17 cellular contexts compared by ENCODE assay signal in genomic region chr17:74877592-74878543, GRCh38. TPM values are rescaled to one million over a fixed set of nuclear protein-coding genes. Genes with fewer than 3 reads are reported as not detected.
DNase-seq lines count a peak whose midpoint lies in the region; ATAC-seq and TF ChIP-seq lines count a peak whose summit lies in the region.
"Had no signal": no experiment of that assay in that cellular context is flagged by ENCODE, and none has a peak within 500 bp of the region (broad histone marks: within the 10 kb centered on the region; RNA-seq: fewer than 3 reads in every experiment).

No MANE protein-coding gene starts in this region.

- peaks cover 6% of the 10 kb centered on the region for H3K36me3 Mint-ChIP-seq in MCF 10A (ENCODE audit: insufficient read depth, unreplicated experiment)
- H3K36me3 Mint-ChIP-seq: memory B cell had no signal

- H3K4me3 Mint-ChIP-seq in MCF 10A (ENCODE audit: unreplicated experiment), result no peak overlapping the region
- H3K4me3 Mint-ChIP-seq: activated CD4-positive, alpha-beta memory T cell treated with anti-CD3 and anti-CD28 coated beads, Interleukin-2, amount 10 ng/mL, durations not matched to agents 7 days and 5 days; memory B cell had no signal

- H3K9me3 ChIP-seq in breast epithelium (no peaks in the 10 kb centered on the region), thyroid gland (no peaks in the 10 kb centered on the region)
- H3K9me3 ChIP-seq: tibial nerve had no signal

- H3K4me1 Mint-ChIP-seq in MCF 10A (ENCODE audit: insufficient read depth, unreplicated experiment), result peaks cover 17% of the 10 kb centered on the region

- H3K27ac ChIP-seq in breast epithelium (no peak overlapping the region), thyroid gland (peak overlapping the region; percentile 80 to 95 (median 81))
- H3K27ac ChIP-seq: brain microvascular endothelial cell, tibial nerve had no signal

- CTCF ChIA-PET in MCF 10A (lab: Yijun Ruan, JAX), result interaction anchor here (0.6 to 1.2 kb wide), 4 partner anchors 15 to 84 kb away, joined by 3 to 6 read pairs (median 3); no protein-coding TSS in a partner anchor

- peak; percentile 76 for DNase-seq in MCF 10A (ENCODE audit: unreplicated experiment)
- DNase-seq in breast epithelium (ENCODE audit: low spot score in 2 of 2), result no peak
- DNase-seq in SW480 (ENCODE audit: low spot score), result peak; percentile 79
- no peak for DNase-seq in left ventricle myocardium superior
- DNase-seq in thyroid gland, result peak; percentile 83 to 86
- DNase-seq in Ammon's horn (ENCODE audit: low spot score), result no peak
- no peak for DNase-seq in kidney glomerular epithelial cell (lab: John Stamatoyannopoulos, UW)
- DNase-seq: activated CD4-positive, alpha-beta memory T cell treated with anti-CD3 and anti-CD28 coated beads, Interleukin-2, amount 10 ng/mL, durations not matched to agents 7 days and 5 days; brain microvascular endothelial cell; DMS153; NCI-H510A treated with DMSO at 0.1 percent for 48 hours; occipital lobe had no signal

- no peaks in the 10 kb centered on the region for H3K27me3 Mint-ChIP-seq in MCF 10A (ENCODE audit: insufficient read depth, unreplicated experiment)

- H3K36me3 ChIP-seq in breast epithelium, result no peaks in the 10 kb centered on the region
- no peaks in the 10 kb centered on the region for H3K36me3 ChIP-seq in thyroid gland
- H3K36me3 ChIP-seq: brain microvascular endothelial cell, tibial nerve had no signal

- H3K27me3 ChIP-seq in breast epithelium (peaks cover 0 to 7% of the 10 kb centered on the region in 2 donors), thyroid gland (no peaks in the 10 kb centered on the region)

- H3K4me3 ChIP-seq in breast epithelium (no peak overlapping the region), thyroid gland (replicated peaks in 1 of 3) (no peak overlapping the region)
- H3K4me3 ChIP-seq: tibial nerve had no signal

- ATAC-seq in left ventricle myocardium superior, result peak; percentile 13
- ATAC-seq in GM19455 (IDR thresholded peaks at IDR 0.05; ENCODE audit: unreplicated experiment), result no peak

- intact Hi-C loops in MCF 10A (cut with micrococcal nuclease) (no loop called here), breast epithelium (cut with DNase I; ENCODE audit: low total_unique reads) (no loop called here), left ventricle myocardium superior (cut with micrococcal nuclease) (no loop called here), thyroid gland (cut with DNase I) (no loop called here)

- 34 to 39% methylated on average over 9 to 12 of the region's 19 CpGs for WGBS in thyroid gland, 2 donors

- no peaks in the 10 kb centered on the region for H3K9me3 Mint-ChIP-seq in MCF 10A (ENCODE audit: unreplicated experiment)
- H3K9me3 Mint-ChIP-seq: activated CD4-positive, alpha-beta memory T cell treated with anti-CD3 and anti-CD28 coated beads, Interleukin-2, amount 10 ng/mL, durations not matched to agents 7 days and 5 days; activated T-helper 2 cell treated with anti-CD3 and anti-CD28 coated beads, Interferon-gamma antibody, Interleukin-2, Interleukin-4, amounts not matched to agents 10 μg/mL and 5 μg/mL and 100 μg/mL, durations not matched to agents 14 hours and 24 hours and 36 hours; memory B cell had no signal

- no peak overlapping the region for H3K27ac Mint-ChIP-seq in MCF 10A (ENCODE audit: low read depth, unreplicated experiment)
- H3K27ac Mint-ChIP-seq: activated CD4-positive, alpha-beta memory T cell treated with anti-CD3 and anti-CD28 coated beads, Interleukin-2, amount 10 ng/mL, durations not matched to agents 7 days and 5 days; activated T-helper 2 cell treated with anti-CD3 and anti-CD28 coated beads, Interferon-gamma antibody, Interleukin-2, Interleukin-4, amounts not matched to agents 10 μg/mL and 5 μg/mL and 100 μg/mL, durations not matched to agents 14 hours and 24 hours and 36 hours; memory B cell had no signal

- TF ChIP-seq POLR2A in breast epithelium (IDR thresholded peaks at IDR 0.05), result no peak
- TF ChIP-seq POLR2A in thyroid gland (IDR thresholded peaks at IDR 0.05), result no peak

- POLR2A ChIA-PET in MCF 10A (lab: Yijun Ruan, JAX), result interaction anchor here (0.6 to 1.6 kb wide), 6 partner anchors 33 to 232 kb away, joined by 3 to 4 read pairs (median 3); partner anchors contain the start of gene ARMC7

- no TSS peak for BruUV-seq in MCF 10A (replicated peaks; lab: Mats Ljungman, UMichigan)

- H3K4me1 ChIP-seq in breast epithelium (no peaks in the 10 kb centered on the region), thyroid gland (peaks cover 14 to 31% of the 10 kb centered on the region in 2 donors)

- TF ChIP-seq CTCF in MCF 10A (IDR thresholded peaks at IDR 0.05; ENCODE audit: unreplicated experiment) (no peak), breast epithelium (IDR thresholded peaks at IDR 0.05) (no peak), thyroid gland (IDR thresholded peaks at IDR 0.05) (no peak)

RNA-seq across cellular contexts. Expression of gene FDXR, which starts 5.1 kb away (rescaled TPM):
- total RNA-seq in MCF 10A (2022) (25.0 and 29.7 TPM in 2 replicates), breast epithelium (1 to 10 TPM; 7.3 to 9.3 (median 8.8) TPM), left ventricle myocardium superior (4.5 TPM), thyroid gland (10 to 100 TPM in 2 of 4 donors, 1 to 10 TPM in 2; 5.9 to 18.6 (median 10.2) TPM)

RNA-seq across cellular contexts. Expression of gene FADS6, which starts 15.6 kb away (rescaled TPM):
- total RNA-seq in MCF 10A (2022) (not detected in 2 replicates), breast epithelium (under 1 TPM in 2 of 3 donors, not detected in 1; 0.33 to 0.80 TPM), left ventricle myocardium superior (not detected), thyroid gland (not detected)
- total RNA-seq: activated CD4-positive, alpha-beta memory T cell treated with anti-CD3 and anti-CD28 coated beads, Interleukin-2, amount 10 ng/mL, durations not matched to agents 7 days and 5 days; activated T-helper 2 cell treated with anti-CD3 and anti-CD28 coated beads, Interferon-gamma antibody, Interleukin-2, Interleukin-4, amounts not matched to agents 10 μg/mL and 5 μg/mL and 100 μg/mL, durations not matched to agents 14 hours and 24 hours and 36 hours; endothelial cell of umbilical vein; tibial nerve had no signal

RNA-seq across cellular contexts. Expression of gene GRIN2C, which starts 18.2 kb away (rescaled TPM):
- total RNA-seq in MCF 10A (2022) (0.12 and 0.28 TPM in 2 replicates), breast epithelium (under 1 TPM in 1 of 3 donors, not detected in 2; 0.48 TPM), left ventricle myocardium superior (0.52 TPM), thyroid gland (100 to 1,000 TPM in 2 of 4 donors, 10 to 100 TPM in 2; 63.4 to 120 (median 94.0) TPM)

RNA-seq across cellular contexts. Expression of gene USH1G, which starts 45.2 kb away (rescaled TPM):
- total RNA-seq in MCF 10A (2022), result not detected in 2 replicates
- total RNA-seq in breast epithelium, result not detected
- not detected for total RNA-seq in left ventricle myocardium superior
- total RNA-seq in thyroid gland, result not detected
- total RNA-seq: activated CD4-positive, alpha-beta memory T cell treated with anti-CD3 and anti-CD28 coated beads, Interleukin-2, amount 10 ng/mL, durations not matched to agents 7 days and 5 days; activated T-helper 2 cell treated with anti-CD3 and anti-CD28 coated beads, Interferon-gamma antibody, Interleukin-2, Interleukin-4, amounts not matched to agents 10 μg/mL and 5 μg/mL and 100 μg/mL, durations not matched to agents 14 hours and 24 hours and 36 hours; endothelial cell of umbilical vein had no signal

RNA-seq across cellular contexts. Expression of gene OTOP2, which starts 46.2 kb away (rescaled TPM):
- not detected in 2 replicates for total RNA-seq in MCF 10A (2022)
- total RNA-seq in breast epithelium, result under 1 TPM in 1 of 3 donors, not detected in 2; 0.33 TPM
- not detected for total RNA-seq in left ventricle myocardium superior
- total RNA-seq in thyroid gland, result not detected
- total RNA-seq: activated CD4-positive, alpha-beta memory T cell treated with anti-CD3 and anti-CD28 coated beads, Interleukin-2, amount 10 ng/mL, durations not matched to agents 7 days and 5 days; activated T-helper 2 cell treated with anti-CD3 and anti-CD28 coated beads, Interferon-gamma antibody, Interleukin-2, Interleukin-4, amounts not matched to agents 10 μg/mL and 5 μg/mL and 100 μg/mL, durations not matched to agents 14 hours and 24 hours and 36 hours; endothelial cell of umbilical vein; occipital lobe; tibial nerve had no signal

Comparison
In these comparisons a context has a peak if more than half of its experiments do, and no peak if none do; other contexts are left out.
1. DNase-seq: peak in MCF 10A (single experiment), SW480 (single experiment) and thyroid gland (2 of 2); none in breast epithelium (0 of 2), left ventricle myocardium superior (single experiment), Ammon's horn (single experiment) and kidney glomerular epithelial cell (single experiment).
2. H3K27ac ChIP-seq: peak in thyroid gland (3 of 3); none in breast epithelium (0 of 2).
3. RNA of gene GRIN2C, which starts 18.2 kb away (total RNA-seq): 63.4 to 120 TPM in thyroid gland; 0.52 TPM in left ventricle myocardium superior (single experiment), 0.12 to 0.28 TPM in MCF 10A and 0.48 TPM in breast epithelium; every median in the first group is over 10 times any median in the second.